13 cellular contexts compared by ENCODE assay signal in genomic region chr4:165763640-165764039, GRCh38.
"Had no signal": no experiment of that assay in that cellular context is flagged by ENCODE, and none has a peak within 500 bp of the region (broad histone marks: within the 10 kb centered on the region; RNA-seq: fewer than 3 reads in every experiment).

No MANE protein-coding gene starts in this region.

- H3K9me3 Mint-ChIP-seq: activated CD4-positive, alpha-beta memory T cell treated with anti-CD3 and anti-CD28 coated beads, Interleukin-2, amount 10 ng/mL, durations not matched to agents 7 days and 5 days; WTC11 had no signal

- H3K4me3 Mint-ChIP-seq: activated CD4-positive, alpha-beta memory T cell treated with anti-CD3 and anti-CD28 coated beads, Interleukin-2, amount 10 ng/mL, durations not matched to agents 7 days and 5 days; activated T-cell treated with anti-CD3 and anti-CD28 coated beads, Interleukin-2, amount 50 U/mL, for 4 hours; stimulated activated effector memory CD8-positive, alpha-beta T cell treated with anti-CD3 and anti-CD28 coated beads, Interleukin-12 subunit alpha, Interleukin-12 subunit beta, amount 100 ng/mL, for 72 hours; WTC11 had no signal

- H3K27ac ChIP-seq: adrenal gland, gastrocnemius medialis, tibial nerve, vagina had no signal

- ATAC-seq: activated T-cell treated with anti-CD3 and anti-CD28 coated beads, Interleukin-2, amount 50 U/mL, for 4 hours; gastrocnemius medialis; stimulated activated effector memory CD8-positive, alpha-beta T cell treated with anti-CD3 and anti-CD28 coated beads, Interleukin-12 subunit alpha, Interleukin-12 subunit beta, amount 100 ng/mL, for 72 hours; WTC11 had no signal

- H3K9me3 ChIP-seq: adrenal gland, gastrocnemius medialis, tibial nerve, vagina had no signal

- H3K4me3 ChIP-seq: adrenal gland, gastrocnemius medialis, tibial nerve, vagina had no signal

- H3K27me3 Mint-ChIP-seq: activated CD4-positive, alpha-beta memory T cell treated with anti-CD3 and anti-CD28 coated beads, Interleukin-2, amount 10 ng/mL, durations not matched to agents 7 days and 5 days had no signal

- H3K4me1 Mint-ChIP-seq: activated CD4-positive, alpha-beta memory T cell treated with anti-CD3 and anti-CD28 coated beads, Interleukin-2, amount 10 ng/mL, durations not matched to agents 7 days and 5 days; stimulated activated effector memory CD8-positive, alpha-beta T cell treated with anti-CD3 and anti-CD28 coated beads, Interleukin-12 subunit alpha, Interleukin-12 subunit beta, amount 100 ng/mL, for 72 hours had no signal

- H3K27ac Mint-ChIP-seq: activated CD4-positive, alpha-beta memory T cell treated with anti-CD3 and anti-CD28 coated beads, Interleukin-2, amount 10 ng/mL, durations not matched to agents 7 days and 5 days; stimulated activated effector memory CD8-positive, alpha-beta T cell treated with anti-CD3 and anti-CD28 coated beads, Interleukin-12 subunit alpha, Interleukin-12 subunit beta, amount 100 ng/mL, for 72 hours; WTC11 had no signal

- H3K36me3 ChIP-seq: adrenal gland, gastrocnemius medialis, tibial nerve, vagina had no signal

- H3K4me1 ChIP-seq: adrenal gland, gastrocnemius medialis, vagina had no signal

- H3K27me3 ChIP-seq: adrenal gland, gastrocnemius medialis, tibial nerve, vagina had no signal

- H3K36me3 Mint-ChIP-seq: stimulated activated effector memory CD8-positive, alpha-beta T cell treated with anti-CD3 and anti-CD28 coated beads, Interleukin-12 subunit alpha, Interleukin-12 subunit beta, amount 100 ng/mL, for 72 hours; WTC11 had no signal

- DNase-seq: activated CD4-positive, alpha-beta memory T cell treated with anti-CD3 and anti-CD28 coated beads, Interleukin-2, amount 10 ng/mL, durations not matched to agents 7 days and 5 days; activated CD4-positive, alpha-beta T cell treated with anti-CD3 and anti-CD28 coated beads for 4 hours; activated effector memory CD4-positive, alpha-beta T cell treated with Interleukin-2 at 50 U/mL for 16 hours; activated naive CD4-positive, alpha-beta T cell treated with anti-CD3 and anti-CD28 coated beads, Interleukin-2, amount 50 U/mL, for 16 hours; activated T-cell treated with anti-CD3 and anti-CD28 coated beads, Interleukin-2, amount 50 U/mL, for 4 hours; adrenal gland; gastrocnemius medialis; islet precursor cell; SW 1271 had no signal
